Comparison of ENCODE assay signal across 1 cellular context in the genomic region with DNA sequence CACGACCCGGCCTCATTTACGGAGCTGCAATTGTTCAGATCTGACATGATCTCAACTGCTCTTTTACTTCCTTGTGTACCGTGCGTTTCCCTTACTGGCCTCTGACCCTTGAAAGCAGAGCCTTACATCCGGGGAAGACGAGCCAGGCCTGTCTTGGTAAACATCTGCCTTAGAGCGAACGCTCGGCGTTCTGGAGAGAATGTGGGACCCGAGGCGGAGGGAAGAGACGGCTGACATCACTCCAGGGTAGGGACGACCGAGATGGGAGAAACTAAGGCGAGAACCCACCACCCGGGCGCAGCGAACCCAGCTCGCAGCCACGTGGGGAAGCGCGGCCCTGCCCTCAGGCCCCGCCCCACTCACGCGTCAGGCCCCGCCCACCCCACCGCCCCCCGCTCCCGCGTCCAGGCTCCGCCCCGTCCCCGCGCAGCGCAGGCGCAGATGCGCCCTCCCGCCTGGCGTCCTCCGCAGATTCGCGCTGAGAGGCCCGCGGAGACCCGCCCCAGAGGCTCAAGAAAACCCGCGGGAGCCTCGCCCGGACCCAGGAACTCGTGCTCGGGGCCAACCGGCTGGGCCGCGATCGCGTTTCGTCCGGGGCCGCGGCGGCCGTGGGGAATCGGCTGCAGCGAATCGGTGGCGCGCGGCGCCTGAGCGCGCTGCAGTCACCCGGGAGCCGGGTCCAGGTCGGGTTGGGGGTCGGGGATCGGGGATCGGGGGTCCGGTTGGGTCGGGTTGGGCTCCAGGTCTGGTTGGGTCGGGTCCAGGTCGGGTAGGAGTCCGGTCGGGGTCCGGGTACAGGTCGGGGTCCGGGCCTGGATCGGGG.
A peak's percentile ranks its signal among the peaks of the same experiment; 100 is the strongest.
TF ChIP-seq lines count a peak whose summit lies in the region.

Gene TELO2, plus strand, starts transcription at position 438 of the 823 bp plus-strand sequence. CDS start 922 bp downstream, outside the sequence.

TF ChIP-seq in SK-N-SH, 30 proteins besides CTCF, POLR2A, EP300 and RAD21 (continued from another document):
- TF ChIP-seq, protein P1, sequence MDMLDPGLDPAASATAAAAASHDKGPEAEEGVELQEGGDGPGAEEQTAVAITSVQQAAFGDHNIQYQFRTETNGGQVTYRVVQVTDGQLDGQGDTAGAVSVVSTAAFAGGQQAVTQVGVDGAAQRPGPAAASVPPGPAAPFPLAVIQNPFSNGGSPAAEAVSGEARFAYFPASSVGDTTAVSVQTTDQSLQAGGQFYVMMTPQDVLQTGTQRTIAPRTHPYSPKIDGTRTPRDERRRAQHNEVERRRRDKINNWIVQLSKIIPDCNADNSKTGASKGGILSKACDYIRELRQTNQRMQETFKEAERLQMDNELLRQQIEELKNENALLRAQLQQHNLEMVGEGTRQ (IDR thresholded peaks at IDR 0.05; ENCODE audit: borderline replicate concordance, low read depth, low read length) = 0 out of 2 replicates have a peak, but pooled peaks have one; percentile 22
- TF ChIP-seq MXI1 (IDR thresholded peaks at IDR 0.05; ENCODE audit: low read depth, low read length) = peak; percentile 87
- peak; percentile 70 for TF ChIP-seq NRF1 (IDR thresholded peaks at IDR 0.05; ENCODE audit: low read depth, low read length)
- TF ChIP-seq MAX (IDR thresholded peaks at IDR 0.05; ENCODE audit: low read depth) = peak; percentile 95
- TF ChIP-seq, protein P2, sequence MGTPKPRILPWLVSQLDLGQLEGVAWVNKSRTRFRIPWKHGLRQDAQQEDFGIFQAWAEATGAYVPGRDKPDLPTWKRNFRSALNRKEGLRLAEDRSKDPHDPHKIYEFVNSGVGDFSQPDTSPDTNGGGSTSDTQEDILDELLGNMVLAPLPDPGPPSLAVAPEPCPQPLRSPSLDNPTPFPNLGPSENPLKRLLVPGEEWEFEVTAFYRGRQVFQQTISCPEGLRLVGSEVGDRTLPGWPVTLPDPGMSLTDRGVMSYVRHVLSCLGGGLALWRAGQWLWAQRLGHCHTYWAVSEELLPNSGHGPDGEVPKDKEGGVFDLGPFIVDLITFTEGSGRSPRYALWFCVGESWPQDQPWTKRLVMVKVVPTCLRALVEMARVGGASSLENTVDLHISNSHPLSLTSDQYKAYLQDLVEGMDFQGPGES (IDR thresholded peaks at IDR 0.05; ENCODE audit: low read depth, low read length) = no peak
- TF ChIP-seq, protein P3, sequence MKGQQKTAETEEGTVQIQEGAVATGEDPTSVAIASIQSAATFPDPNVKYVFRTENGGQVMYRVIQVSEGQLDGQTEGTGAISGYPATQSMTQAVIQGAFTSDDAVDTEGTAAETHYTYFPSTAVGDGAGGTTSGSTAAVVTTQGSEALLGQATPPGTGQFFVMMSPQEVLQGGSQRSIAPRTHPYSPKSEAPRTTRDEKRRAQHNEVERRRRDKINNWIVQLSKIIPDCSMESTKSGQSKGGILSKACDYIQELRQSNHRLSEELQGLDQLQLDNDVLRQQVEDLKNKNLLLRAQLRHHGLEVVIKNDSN (IDR thresholded peaks at IDR 0.05; ENCODE audit: borderline replicate concordance, low read depth) = peak; percentile 48; the same call in 1 of the 2 replicates
- TF ChIP-seq TAF1 (IDR thresholded peaks at IDR 0.05; ENCODE audit: borderline replicate concordance, low read depth, low read length) = peak; percentile 52
- peak; percentile 45; the same call in 1 of the 2 replicates for TF ChIP-seq POLR2AphosphoS5 (IDR thresholded peaks at IDR 0.05; ENCODE audit: low read depth, low read length)
- TF ChIP-seq, protein P4, sequence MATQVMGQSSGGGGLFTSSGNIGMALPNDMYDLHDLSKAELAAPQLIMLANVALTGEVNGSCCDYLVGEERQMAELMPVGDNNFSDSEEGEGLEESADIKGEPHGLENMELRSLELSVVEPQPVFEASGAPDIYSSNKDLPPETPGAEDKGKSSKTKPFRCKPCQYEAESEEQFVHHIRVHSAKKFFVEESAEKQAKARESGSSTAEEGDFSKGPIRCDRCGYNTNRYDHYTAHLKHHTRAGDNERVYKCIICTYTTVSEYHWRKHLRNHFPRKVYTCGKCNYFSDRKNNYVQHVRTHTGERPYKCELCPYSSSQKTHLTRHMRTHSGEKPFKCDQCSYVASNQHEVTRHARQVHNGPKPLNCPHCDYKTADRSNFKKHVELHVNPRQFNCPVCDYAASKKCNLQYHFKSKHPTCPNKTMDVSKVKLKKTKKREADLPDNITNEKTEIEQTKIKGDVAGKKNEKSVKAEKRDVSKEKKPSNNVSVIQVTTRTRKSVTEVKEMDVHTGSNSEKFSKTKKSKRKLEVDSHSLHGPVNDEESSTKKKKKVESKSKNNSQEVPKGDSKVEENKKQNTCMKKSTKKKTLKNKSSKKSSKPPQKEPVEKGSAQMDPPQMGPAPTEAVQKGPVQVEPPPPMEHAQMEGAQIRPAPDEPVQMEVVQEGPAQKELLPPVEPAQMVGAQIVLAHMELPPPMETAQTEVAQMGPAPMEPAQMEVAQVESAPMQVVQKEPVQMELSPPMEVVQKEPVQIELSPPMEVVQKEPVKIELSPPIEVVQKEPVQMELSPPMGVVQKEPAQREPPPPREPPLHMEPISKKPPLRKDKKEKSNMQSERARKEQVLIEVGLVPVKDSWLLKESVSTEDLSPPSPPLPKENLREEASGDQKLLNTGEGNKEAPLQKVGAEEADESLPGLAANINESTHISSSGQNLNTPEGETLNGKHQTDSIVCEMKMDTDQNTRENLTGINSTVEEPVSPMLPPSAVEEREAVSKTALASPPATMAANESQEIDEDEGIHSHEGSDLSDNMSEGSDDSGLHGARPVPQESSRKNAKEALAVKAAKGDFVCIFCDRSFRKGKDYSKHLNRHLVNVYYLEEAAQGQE (IDR thresholded peaks at IDR 0.05; ENCODE audit: low read depth, low read length) = no peak
